ENCODE assay signal across 8 cellular contexts in the genomic region with DNA sequence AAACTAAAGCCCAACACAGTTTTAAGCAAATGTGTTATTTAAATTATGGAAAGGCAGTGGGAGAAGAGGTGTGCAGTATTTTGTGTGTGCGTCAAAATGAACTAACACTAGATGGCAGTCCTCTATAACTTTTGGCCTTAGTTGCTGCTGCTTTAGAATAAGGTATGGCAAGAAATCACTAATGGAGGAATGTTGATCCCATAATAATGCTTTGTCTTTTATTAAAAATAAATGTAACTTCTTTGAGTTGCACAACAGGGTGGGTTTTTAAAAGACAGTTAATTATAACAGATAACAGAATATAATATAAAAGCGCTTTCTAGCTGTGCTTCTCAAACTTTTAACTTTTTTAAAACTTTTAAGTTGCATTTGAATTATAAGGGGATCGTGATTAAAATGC. TPM values are rescaled to one million over a fixed set of nuclear protein-coding genes. Genes with fewer than 3 reads are reported as not detected.
DNase-seq lines count a peak whose midpoint lies in the region.

No MANE protein-coding gene starts in this region.

- DNase-seq in SIG-M5 treated with dmso at 0.1 percent for 504 hours (lab: John Stamatoyannopoulos, UW; ENCODE audit: unreplicated experiment), result peak; percentile 65
- no peak for DNase-seq in SIG-M5 (lab: John Stamatoyannopoulos, UW)
- peak; percentile 60 for DNase-seq in HCEC 1CT
- DNase-seq in MV-4-11 (lab: John Stamatoyannopoulos, UW), result peak; percentile 2
- DNase-seq in SKM-1 treated with dmso at 0.1 percent for 144 hours (lab: John Stamatoyannopoulos, UW; ENCODE audit: unreplicated experiment), result peak; percentile 26
- peak; percentile 41 for DNase-seq in foreskin melanocyte
- DNase-seq in renal cortical epithelial cell (ENCODE audit: low read depth), result peak; percentile 52
- no peak for DNase-seq in activated gamma-delta T cell treated with Interleukin-2 at 50 U/mL for 16 hours

RNA-seq across cellular contexts. Expression of a gene that starts 56.4 kb away (rescaled TPM):
- total RNA-seq in renal cortical epithelial cell, result 12.0 and 23.7 TPM in 2 replicates

Comparison
In these comparisons a context has a peak if more than half of its experiments do, and no peak if none do; other contexts are left out.
1. DNase-seq: peak in SIG-M5 treated with dmso at 0.1 percent for 504 hours (single experiment), HCEC 1CT (single experiment), MV-4-11 (single experiment), SKM-1 treated with dmso at 0.1 percent for 144 hours (single experiment), foreskin melanocyte (single experiment) and renal cortical epithelial cell (single experiment); none in SIG-M5 (single experiment) and activated gamma-delta T cell treated with Interleukin-2 at 50 U/mL for 16 hours (single experiment).